ENCODE assay signal across 8 cellular contexts in genomic region chr16:28326881-28327610, GRCh38. TPM values are rescaled to one million over a fixed set of nuclear protein-coding genes. Genes with fewer than 3 reads are reported as not detected.
DNase-seq lines count a peak whose midpoint lies in the region; ATAC-seq lines count a peak whose summit lies in the region.

No MANE protein-coding gene starts in this region.

- H3K4me1 Mint-ChIP-seq in activated naive CD8-positive, alpha-beta T cell treated with anti-CD3 and anti-CD28 coated beads, Interleukin-2, amount 10 ng/mL, durations not matched to agents 7 days and 5 days: peaks cover 7% of the 10 kb centered on the region

- no peaks in the 10 kb centered on the region for H3K36me3 Mint-ChIP-seq in activated naive CD8-positive, alpha-beta T cell treated with anti-CD3 and anti-CD28 coated beads, Interleukin-2, amount 10 ng/mL, durations not matched to agents 7 days and 5 days

- DNase-seq in DMS 273 (lab: John Stamatoyannopoulos, UW; ENCODE audit: unreplicated experiment) (peak; percentile 81), HT1080 (ENCODE audit: low read depth) (peak; percentile 43), SW480 (ENCODE audit: low spot score) (peak; percentile 52), hepatic stellate cell (ENCODE audit: low spot score) (peak; percentile 86)
- DNase-seq in activated naive CD8-positive, alpha-beta T cell treated with anti-CD3 and anti-CD28 coated beads, Interleukin-2, amount 10 ng/mL, durations not matched to agents 7 days and 5 days: peak; percentile 76
- DNase-seq in stimulated activated CD4-positive, alpha-beta T cell treated with anti-CD3 and anti-CD28 coated beads, Interleukin-15, amount 100 ng/mL, for 1 hour (ENCODE audit: low read depth in 1 of 2, low spot score in 1 of 2): peak; percentile 27 to 58

- POLR2A ChIA-PET in activated naive CD8-positive, alpha-beta T cell treated with anti-CD3 and anti-CD28 coated beads, Interleukin-2, amount 10 ng/mL, durations not matched to agents 7 days and 5 days (lab: Charles Lee): no interaction called here

- no peak overlapping the region for H3K4me3 Mint-ChIP-seq in activated naive CD8-positive, alpha-beta T cell treated with anti-CD3 and anti-CD28 coated beads, Interleukin-2, amount 10 ng/mL, durations not matched to agents 7 days and 5 days

- peak; percentile 88 for ATAC-seq in activated naive CD8-positive, alpha-beta T cell treated with anti-CD3 and anti-CD28 coated beads, Interleukin-2, amount 10 ng/mL, durations not matched to agents 7 days and 5 days (ENCODE audit: low read depth)
- ATAC-seq in GM18909 (IDR thresholded peaks at IDR 0.05; ENCODE audit: poor library complexity, unreplicated experiment) (no peak), GM21717 (IDR thresholded peaks at IDR 0.05; ENCODE audit: unreplicated experiment) (no peak)

- no peak overlapping the region for H3K27ac Mint-ChIP-seq in activated naive CD8-positive, alpha-beta T cell treated with anti-CD3 and anti-CD28 coated beads, Interleukin-2, amount 10 ng/mL, durations not matched to agents 7 days and 5 days

- H3K9me3 Mint-ChIP-seq in activated naive CD8-positive, alpha-beta T cell treated with anti-CD3 and anti-CD28 coated beads, Interleukin-2, amount 10 ng/mL, durations not matched to agents 7 days and 5 days: no peaks in the 10 kb centered on the region

- H3K27me3 Mint-ChIP-seq in activated naive CD8-positive, alpha-beta T cell treated with anti-CD3 and anti-CD28 coated beads, Interleukin-2, amount 10 ng/mL, durations not matched to agents 7 days and 5 days: no peaks in the 10 kb centered on the region

RNA-seq across cellular contexts. Expression of gene SBK1, which starts 34.7 kb away (rescaled TPM):
- 0.02 and 0.10 TPM in 2 replicates for total RNA-seq in HT1080 (2014; rRNA removed; shearing (Covaris generic))
- 0.06 and 0.12 TPM in 2 replicates for polyA plus RNA-seq in HT1080 (2015; cell fraction: cytosol; rRNA removed)
- polyA plus RNA-seq in HT1080 (2015; cell fraction: nucleus; rRNA removed): 0.14 TPM in 1 of 2 replicates, not detected in the other
- total RNA-seq in activated naive CD8-positive, alpha-beta T cell treated with anti-CD3 and anti-CD28 coated beads, Interleukin-2, amount 10 ng/mL, durations not matched to agents 7 days and 5 days: 10 to 100 TPM; 15.9 TPM

RNA-seq across cellular contexts. Expression of gene NPIPB6, which starts 36.3 kb away (rescaled TPM):
- total RNA-seq in HT1080 (2014; rRNA removed; shearing (Covaris generic)): 0.27 TPM in 1 of 2 replicates, not detected in the other
- polyA plus RNA-seq in HT1080 (2015; cell fraction: cytosol; rRNA removed): 0.08 and 0.12 TPM in 2 replicates
- polyA plus RNA-seq in HT1080 (2015; cell fraction: nucleus; rRNA removed): 2.0 and 2.1 TPM in 2 replicates
- total RNA-seq in activated naive CD8-positive, alpha-beta T cell treated with anti-CD3 and anti-CD28 coated beads, Interleukin-2, amount 10 ng/mL, durations not matched to agents 7 days and 5 days: 1 to 10 TPM; 2.4 to 4.5 TPM

Comparison
In these comparisons a context has a peak if more than half of its experiments do, and no peak if none do; other contexts are left out.
1. RNA of gene SBK1, which starts 34.7 kb away (total RNA-seq): 15.9 TPM in activated naive CD8-positive, alpha-beta T cell treated with anti-CD3 and anti-CD28 coated beads, Interleukin-2, amount 10 ng/mL, durations not matched to agents 7 days and 5 days; 0.02 to 0.10 TPM in HT1080; every median in the first group is over 10 times any median in the second.
2. Peak in every context shown above with its lines, with median percentiles within 50 percentile points of each other: DNase-seq.